Comparison of ENCODE assay signal across 16 cellular contexts in genomic region chr7:37524056-37524455, GRCh38.
DNase-seq lines count a peak whose midpoint lies in the region; ATAC-seq, FAIRE-seq and TF ChIP-seq lines count a peak whose summit lies in the region.
"Had no signal": no experiment of that assay in that cellular context is flagged by ENCODE, and none has a peak within 500 bp of the region (broad histone marks: within the 10 kb centered on the region; RNA-seq: fewer than 3 reads in every experiment).

No MANE protein-coding gene starts in this region.

- FAIRE-seq in bronchial epithelial cell (lab: Jason Lieb, UNC): no peak
- FAIRE-seq: G401.6, GM19239 had no signal

- H3K9me3 ChIP-seq in RWPE2 (ENCODE audit: severe bottlenecking): no peaks in the 10 kb centered on the region
- H3K9me3 ChIP-seq: Caco-2 had no signal

- no peak for DNase-seq in RWPE2 (ENCODE audit: low spot score)
- peak; percentile 53 for DNase-seq in bronchial epithelial cell (ENCODE audit: low read depth)
- DNase-seq in foreskin keratinocyte: peak in 1 of 2 donors; percentile 15
- no peak for DNase-seq in RKO (ENCODE audit: low spot score)
- no peak for DNase-seq in NCI-H2196 treated with DMSO at 0.1 percent for 48 hours (lab: John Stamatoyannopoulos, UW; ENCODE audit: unreplicated experiment)
- no peak for DNase-seq in mesenteric fat pad (ENCODE audit: low spot score)
- DNase-seq: Caco-2; CD4-positive, alpha-beta memory T cell; DMS153; DND-41; H9 had no signal

- peak; percentile 31; the same call in 1 of the 3 replicates for ATAC-seq in RWPE2 (ENCODE audit: low read depth)
- peak; percentile 48 for ATAC-seq in foreskin keratinocyte
- ATAC-seq: GM23338, HCT116 had no signal

- TF ChIP-seq CTCF in RWPE2 (IDR thresholded peaks at IDR 0.05; ENCODE audit: poor library complexity, severe bottlenecking): no peak
- no peak for TF ChIP-seq CTCF in VCaP (conservative IDR thresholded peaks at IDR 0.05)
- TF ChIP-seq CTCF in bronchial epithelial cell (IDR thresholded peaks at IDR 0.05; ENCODE audit: insufficient read depth, low read length, severe bottlenecking): no peak
- no peak for TF ChIP-seq CTCF in foreskin keratinocyte (conservative IDR thresholded peaks at IDR 0.05)

- H3K4me1 ChIP-seq in RWPE2 (ENCODE audit: insufficient read depth, poor library complexity, severe bottlenecking) (no peaks in the 10 kb centered on the region), foreskin keratinocyte (no peaks in the 10 kb centered on the region)
- H3K4me1 ChIP-seq: Caco-2 had no signal

- H3K27me3 ChIP-seq in RWPE2 (ENCODE audit: insufficient read depth, poor library complexity, severe bottlenecking) (no peaks in the 10 kb centered on the region), bronchial epithelial cell (ENCODE audit: control insufficient read depth, insufficient read depth, low read length) (no peaks in the 10 kb centered on the region), foreskin keratinocyte (no peaks in the 10 kb centered on the region)

- H3K4me3 ChIP-seq in RWPE2 (ENCODE audit: severe bottlenecking) (no peak overlapping the region), bronchial epithelial cell (ENCODE audit: low read depth, low read length) (no peak overlapping the region)
- H3K4me3 ChIP-seq: GM23338 had no signal

- H3K27ac ChIP-seq in RWPE2 (ENCODE audit: poor library complexity, severe bottlenecking): no peak overlapping the region
- peak overlapping the region; percentile 48; the same call in 1 of the 2 replicates for H3K27ac ChIP-seq in VCaP
- no peak overlapping the region for H3K27ac ChIP-seq in foreskin keratinocyte

- H3K36me3 ChIP-seq in RWPE2 (ENCODE audit: low read depth) (no peaks in the 10 kb centered on the region), bronchial epithelial cell (ENCODE audit: control insufficient read depth, insufficient read depth, low read length) (no peaks in the 10 kb centered on the region)
